8 cellular contexts compared by ENCODE assay signal in genomic region chr1:156748670-156749428, GRCh38. TPM values are rescaled to one million over a fixed set of nuclear protein-coding genes. Genes with fewer than 3 reads are reported as not detected.
DNase-seq lines count a peak whose midpoint lies in the region; ATAC-seq and TF ChIP-seq lines count a peak whose summit lies in the region.

No MANE protein-coding gene starts in this region.

- peaks cover 11% of the 10 kb centered on the region for H3F3A ChIP-seq in PC-3 (ENCODE audit: low read length, unreplicated experiment)

- H3K27me3 ChIP-seq in PC-3 (ENCODE audit: low read length) (no peaks in the 10 kb centered on the region), lung (ENCODE audit: control insufficient read depth, insufficient read depth) (no peaks in the 10 kb centered on the region), tibial nerve (no peaks in the 10 kb centered on the region)

- peak; percentile 4 for ATAC-seq in PC-3
- ATAC-seq in lung (ENCODE audit: insufficient read depth, low FRiP score), result peak; percentile 3
- no peak for ATAC-seq in HG02678 (IDR thresholded peaks at IDR 0.05; ENCODE audit: unreplicated experiment)

- H4K20me1 ChIP-seq in PC-3 (ENCODE audit: low read length), result 0 out of 2 replicates have a peak, but pooled peaks cover 5% of the 10 kb centered on the region

- H3K79me2 ChIP-seq in PC-3 (ENCODE audit: low read length), result peaks cover 87% of the 10 kb centered on the region

- intact Hi-C loops in PC-3 (cut with micrococcal nuclease), result no loop called here

- CTCF ChIA-PET in PC-3 (lab: Charles Lee), result no interaction called here

- no peaks in the 10 kb centered on the region for H3K9me2 ChIP-seq in PC-3 (replicated peaks; ENCODE audit: low read length)

- TF ChIP-seq POLR2A in tibial nerve (IDR thresholded peaks at IDR 0.05), result peak in 1 of 2 donors; percentile 51

- TF ChIP-seq EP300 in tibial nerve (IDR thresholded peaks at IDR 0.05), result peak; percentile 9 to 71

- H3K4me2 ChIP-seq in PC-3 (ENCODE audit: low read length), result peak overlapping the region; percentile 96

- H3K4me1 ChIP-seq in PC-3 (ENCODE audit: insufficient read depth, low read length) (peaks cover 56% of the 10 kb centered on the region), lung (ENCODE audit: control insufficient read depth in 2 of 2, insufficient read depth in 2 of 2, low read length in 2 of 2) (peaks cover 9 to 15% of the 10 kb centered on the region in 2 donors), tibial nerve (peaks cover 0 to 76% (median 55%) of the 10 kb centered on the region in 4 donors)

- peak overlapping the region; percentile 6; the same call in 1 of the 2 replicates for H2AFZ ChIP-seq in PC-3 (ENCODE audit: low read length)

- WGBS in lung, 2 donors, result 3 to 4% methylated on average over 9 of the region's 9 CpGs
- 2 to 5% methylated on average over 9 of the region's 9 CpGs for WGBS in tibial nerve, 2 donors

- H3K36me3 ChIP-seq in PC-3 (ENCODE audit: low read depth, low read length), result peaks cover 27% of the 10 kb centered on the region; the same call in 1 of the 2 replicates
- peaks cover 0 to 10% of the 10 kb centered on the region in 2 donors for H3K36me3 ChIP-seq in lung (ENCODE audit: control insufficient read depth in 2 of 2, insufficient read depth in 2 of 2, low read length in 2 of 2)
- peaks cover 0 to 16% (median 6%) of the 10 kb centered on the region in 3 donors for H3K36me3 ChIP-seq in tibial nerve

- H3K9ac ChIP-seq in PC-3 (ENCODE audit: low read length), result peak overlapping the region; percentile 99

- BruUV-seq in PC-3 (replicated peaks; lab: Mats Ljungman, UMichigan), result no TSS peak

- TF ChIP-seq CTCF in PC-3 (conservative IDR thresholded peaks at IDR 0.05; ENCODE audit: low read depth, low read length) (no peak), lung (IDR thresholded peaks at IDR 0.05; ENCODE audit: control extremely low read depth, extremely low read depth) (no peak), tibial nerve (IDR thresholded peaks at IDR 0.05) (peak in 1 of 5 experiments; percentile 14)

- H3K9me3 ChIP-seq in PC-3 (ENCODE audit: low read length) (no peaks in the 10 kb centered on the region), lung (ENCODE audit: control insufficient read depth in 2 of 2, insufficient read depth in 1 of 2, low read length in 1 of 2) (no peaks in the 10 kb centered on the region), tibial nerve (no peaks in the 10 kb centered on the region)

- DNase-seq in NCI-H748 (lab: John Stamatoyannopoulos, UW; ENCODE audit: unreplicated experiment) (peak; percentile 22), NCI-H748 treated with DMSO at 0.1 percent for 48 hours (lab: John Stamatoyannopoulos, UW) (no peak), PC-3 (peak; percentile 77), cerebellar cortex (ENCODE audit: low spot score) (peak; percentile 43), lung (ENCODE audit: low spot score) (peak; percentile 76), tibial nerve (ENCODE audit: low spot score in 2 of 2) (peak; percentile 42 to 55), NCI-H2227 treated with DMSO at 0.1 percent for 48 hours (lab: John Stamatoyannopoulos, UW) (no peak)

- H3K27ac ChIP-seq in PC-3 (ENCODE audit: low read length), result peak overlapping the region; percentile 99
- H3K27ac ChIP-seq in lung (ENCODE audit: low read depth in 1 of 2, low read length in 1 of 2), result peak overlapping the region; percentile 92 to 93
- H3K27ac ChIP-seq in tibial nerve, result peak overlapping the region; percentile 95 to 100 (median 98)

- H3K4me3 ChIP-seq in PC-3 (ENCODE audit: low read length) (peak overlapping the region; percentile 86), lung (peak overlapping the region; percentile 16), tibial nerve (peak overlapping the region; percentile 67 to 99 (median 92))

- POLR2A ChIA-PET in PC-3 (lab: Charles Lee; ENCODE audit: unreplicated experiment), result no interaction called here

RNA-seq across cellular contexts. Expression of gene HDGF, which starts 2.6 kb away (rescaled TPM):
- total RNA-seq in PC-3 (2014; rRNA removed) (586 and 1,030 TPM in 2 replicates), lung (100 to 1,000 TPM; 184 to 187 TPM), tibial nerve (100 to 1,000 TPM; 120 to 177 (median 157) TPM)
- 100 to 1,000 TPM; 104 to 226 TPM for polyA plus RNA-seq in lung

RNA-seq across cellular contexts. Expression of gene MRPL24, which starts 8.0 kb away (rescaled TPM):
- total RNA-seq in PC-3 (2014; rRNA removed) (232 and 275 TPM in 2 replicates), lung (10 to 100 TPM; 26.7 to 65.4 TPM), tibial nerve (10 to 100 TPM; 48.6 to 90.4 (median 66.2) TPM)
- polyA plus RNA-seq in lung, result 100 to 1,000 TPM in 1 of 2 donors, 10 to 100 TPM in 1; 93.6 to 120 TPM

RNA-seq across cellular contexts. Expression of gene PRCC, which starts 18.5 kb away (rescaled TPM):
- total RNA-seq in PC-3 (2014; rRNA removed) (103 TPM in 2 replicates), lung (10 to 100 TPM; 38.5 to 52.7 TPM), tibial nerve (10 to 100 TPM; 25.1 to 44.6 (median 30.8) TPM)
- polyA plus RNA-seq in lung, result 10 to 100 TPM; 36.2 to 40.0 TPM

RNA-seq across cellular contexts. Expression of gene ISG20L2, which starts 20.3 kb away (rescaled TPM):
- 39.2 and 51.7 TPM in 2 replicates for total RNA-seq in PC-3 (2014; rRNA removed)
- total RNA-seq in lung, result 10 to 100 TPM; 11.3 to 26.3 TPM
- 10 to 100 TPM in 1 of 2 donors, 1 to 10 TPM in 1; 9.3 to 24.2 TPM for polyA plus RNA-seq in lung
- 10 to 100 TPM; 10.1 to 24.9 (median 18.6) TPM for total RNA-seq in tibial nerve

RNA-seq across cellular contexts. Expression of gene METTL25B, which starts 20.6 kb away (rescaled TPM):
- total RNA-seq in PC-3 (2014; rRNA removed) (10.4 and 14.6 TPM in 2 replicates), lung (10 to 100 TPM; 24.4 to 34.9 TPM), tibial nerve (10 to 100 TPM; 36.5 to 50.1 (median 46.0) TPM)
- polyA plus RNA-seq in lung, result 10 to 100 TPM; 28.3 to 42.6 TPM

Comparison
In these comparisons a context has a peak if more than half of its experiments do, and no peak if none do; other contexts are left out.
1. DNase-seq: peak in NCI-H748 (single experiment), PC-3 (single experiment), cerebellar cortex (single experiment), lung (single experiment) and tibial nerve (2 of 2); none in NCI-H748 treated with DMSO at 0.1 percent for 48 hours (single experiment) and NCI-H2227 treated with DMSO at 0.1 percent for 48 hours (single experiment).
2. H3K4me3 ChIP-seq: peak in every context shown above with its lines; median percentile 92 in tibial nerve; 86 in PC-3; 16 in lung.
3. Peak in every context shown above with its lines, with median percentiles within 50 percentile points of each other: H3K27ac ChIP-seq.